Comparison of ENCODE assay signal across 35 cellular contexts in the genomic region with DNA sequence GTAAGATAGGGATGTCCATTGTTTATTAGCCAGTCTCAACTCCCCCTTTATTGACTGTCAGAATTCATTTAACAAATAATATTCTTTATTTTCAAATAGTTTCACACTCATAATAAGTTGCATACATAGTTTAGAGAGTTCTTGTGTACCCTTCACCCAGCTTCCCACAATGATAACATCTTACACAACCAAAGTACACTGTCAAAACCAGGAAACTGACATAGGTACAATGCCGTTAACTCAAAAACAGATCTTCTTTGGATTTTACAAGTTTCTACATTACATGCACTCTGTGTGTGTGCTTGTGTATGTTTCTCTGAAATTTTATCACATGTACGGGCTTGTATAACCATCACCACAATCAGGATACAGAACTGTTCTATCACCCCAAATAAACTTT.
"Had no signal": no experiment of that assay in that cellular context is flagged by ENCODE, and none has a peak within 500 bp of the region (broad histone marks: within the 10 kb centered on the region; RNA-seq: fewer than 3 reads in every experiment).

No MANE protein-coding gene starts in this region.

- H3K36me3 ChIP-seq: MG63 had no signal

- H3K27me3 ChIP-seq: MG63 had no signal

- H3K4me3 ChIP-seq: MG63 had no signal

- DNase-seq: Karpas-422, Kasumi-1, MG63, MM.1S, MV-4-11, NCI-H1048, NCI-H1092, NCI-H1092 treated with DMSO at 0.1 percent for 48 hours, NCI-H1105, NCI-H1105 treated with DMSO at 0.1 percent for 48 hours, NCI-H1417, NCI-H1417 treated with DMSO at 0.1 percent for 48 hours, NCI-H1436, NCI-H1436 treated with DMSO at 0.1 percent for 48 hours, NCI-H146, NCI-H1694, NCI-H1694 treated with DMSO at 0.1 percent for 48 hours, NCI-H187, NCI-H187 treated with DMSO at 0.1 percent for 48 hours, NCI-H1930, NCI-H2029, NCI-H2029 treated with DMSO at 0.1 percent for 48 hours, NCI-H2081, NCI-H2081 treated with DMSO at 0.1 percent for 48 hours, NCI-H2107, NCI-H2171, NCI-H2171 treated with DMSO at 0.1 percent for 48 hours, NCI-H2227 treated with DMSO at 0.1 percent for 48 hours, NCI-H226, NCI-H345, NCI-H446, NCI-H446 treated with DMSO at 0.1 percent for 48 hours, NCI-H510A, NCI-H510A treated with DMSO at 0.1 percent for 48 hours, NCI-H524 had no signal
